In genomic region chr3:64133272-64133671, GRCh38 we compare ENCODE assay signal across 22 cellular contexts.
"Had no signal": no experiment of that assay in that cellular context is flagged by ENCODE, and none has a peak within 500 bp of the region (broad histone marks: within the 10 kb centered on the region; RNA-seq: fewer than 3 reads in every experiment).

No MANE protein-coding gene starts in this region.

- H3K79me2 ChIP-seq: hepatocyte had no signal

- H3K9me3 Mint-ChIP-seq: activated CD4-positive, alpha-beta T cell treated with anti-CD3 and anti-CD28 coated beads, Interleukin-2, amount 10 ng/mL, durations not matched to agents 24 days and 14 days; activated CD8-positive, alpha-beta T cell treated with anti-CD3 and anti-CD28 coated beads for 36 hours; activated naive CD8-positive, alpha-beta T cell treated with anti-CD3 and anti-CD28 coated beads for 36 hours; activated T-helper 17 cell treated with anti-CD3 and anti-CD28 coated beads, Interleukin-2, amount 50 U/mL, for 72 hours; dendritic cell treated with granulocyte-macrophage colony-stimulating factor and Interleukin-4, amounts not matched to agents 40 ng/mL and 50 ng/mL, for 4 days; mesothelial cell of epicardium had no signal

- H3K9me3 ChIP-seq: tibial artery had no signal

- H3K27ac ChIP-seq: cardiac muscle cell, hepatocyte, tibial artery had no signal

- H3K4me1 Mint-ChIP-seq: activated CD4-positive, alpha-beta T cell treated with anti-CD3 and anti-CD28 coated beads, Interleukin-2, amount 10 ng/mL, durations not matched to agents 24 days and 14 days; activated naive CD8-positive, alpha-beta T cell treated with anti-CD3 and anti-CD28 coated beads for 36 hours; activated T-helper 17 cell treated with anti-CD3 and anti-CD28 coated beads, Interleukin-2, amount 50 U/mL, for 72 hours had no signal

- DNase-seq: activated CD4-positive, alpha-beta T cell treated with anti-CD3 and anti-CD28 coated beads, Interleukin-2, amount 10 ng/mL, durations not matched to agents 24 days and 14 days; activated CD8-positive, alpha-beta T cell treated with anti-CD3 and anti-CD28 coated beads for 36 hours; activated naive CD4-positive, alpha-beta T cell; activated naive CD8-positive, alpha-beta T cell treated with anti-CD3 and anti-CD28 coated beads for 36 hours; activated T-cell treated with anti-CD3 and anti-CD28 coated beads, Interleukin-2, amount 50 U/mL, for 1 hour; amygdala; effector CD8-positive, alpha-beta T cell; retina; stimulated activated CD4-positive, alpha-beta T cell treated with anti-CD3 and anti-CD28 coated beads, Interleukin-12 subunit alpha, Interleukin-12 subunit beta, amount 100 ng/mL, for 4 hours; stimulated activated CD4-positive, alpha-beta T cell treated with anti-CD3 and anti-CD28 coated beads, Interleukin-1b, Interleukin-23, amount 100 ng/mL, for 48 hours; stimulated activated naive CD4-positive, alpha-beta T cell treated with Interleukin-2 at 50 U/mL for 16 hours; substantia nigra; T-helper 9 cell; tibial artery had no signal

- H3K27me3 Mint-ChIP-seq: dendritic cell treated with granulocyte-macrophage colony-stimulating factor and Interleukin-4, amounts not matched to agents 40 ng/mL and 50 ng/mL, for 4 days had no signal

- H3K27ac Mint-ChIP-seq: activated CD4-positive, alpha-beta T cell treated with anti-CD3 and anti-CD28 coated beads, Interleukin-2, amount 10 ng/mL, durations not matched to agents 24 days and 14 days; activated CD8-positive, alpha-beta T cell treated with anti-CD3 and anti-CD28 coated beads for 36 hours; activated naive CD8-positive, alpha-beta T cell treated with anti-CD3 and anti-CD28 coated beads for 36 hours; activated T-helper 17 cell treated with anti-CD3 and anti-CD28 coated beads, Interleukin-2, amount 50 U/mL, for 72 hours; dendritic cell treated with granulocyte-macrophage colony-stimulating factor and Interleukin-4, amounts not matched to agents 40 ng/mL and 50 ng/mL, for 4 days; mesothelial cell of epicardium; natural killer cell treated with Interleukin-12 subunit alpha and Interleukin-12 subunit beta and Interleukin-15 and Interleukin-18, amount 100 ng/mL, for 72 hours had no signal

- H3K36me3 Mint-ChIP-seq: activated naive CD8-positive, alpha-beta T cell treated with anti-CD3 and anti-CD28 coated beads for 36 hours; natural killer cell treated with Interleukin-12 subunit alpha and Interleukin-12 subunit beta and Interleukin-15 and Interleukin-18, amount 100 ng/mL, for 72 hours had no signal

- ATAC-seq: activated CD8-positive, alpha-beta T cell treated with anti-CD3 and anti-CD28 coated beads for 36 hours; activated T-helper 17 cell treated with anti-CD3 and anti-CD28 coated beads, Interleukin-2, amount 50 U/mL, for 72 hours; left lobe of liver; natural killer cell treated with Interleukin-12 subunit alpha and Interleukin-12 subunit beta and Interleukin-15 and Interleukin-18, amount 100 ng/mL, for 72 hours had no signal

- H2AFZ ChIP-seq: hepatocyte had no signal

- H3K36me3 ChIP-seq: cardiac muscle cell had no signal

- H3K4me3 ChIP-seq: cardiac muscle cell, hepatocyte, lung, tibial artery had no signal

- H3K4me3 Mint-ChIP-seq: activated CD4-positive, alpha-beta T cell treated with anti-CD3 and anti-CD28 coated beads, Interleukin-2, amount 10 ng/mL, durations not matched to agents 24 days and 14 days; activated CD8-positive, alpha-beta T cell treated with anti-CD3 and anti-CD28 coated beads for 36 hours; activated naive CD8-positive, alpha-beta T cell treated with anti-CD3 and anti-CD28 coated beads for 36 hours; activated T-helper 17 cell treated with anti-CD3 and anti-CD28 coated beads, Interleukin-2, amount 50 U/mL, for 72 hours; dendritic cell treated with granulocyte-macrophage colony-stimulating factor and Interleukin-4, amounts not matched to agents 40 ng/mL and 50 ng/mL, for 4 days; mesothelial cell of epicardium; natural killer cell treated with Interleukin-12 subunit alpha and Interleukin-12 subunit beta and Interleukin-15 and Interleukin-18, amount 100 ng/mL, for 72 hours had no signal

- H3K27me3 ChIP-seq: cardiac muscle cell, hepatocyte, tibial artery had no signal

- H3K4me2 ChIP-seq: hepatocyte had no signal
